ENCODE assay signal across 9 cellular contexts in genomic region chr1:221166559-221167318, GRCh38.
DNase-seq lines count a peak whose midpoint lies in the region; ATAC-seq and TF ChIP-seq lines count a peak whose summit lies in the region.
"Had no signal": no experiment of that assay in that cellular context is flagged by ENCODE, and none has a peak within 500 bp of the region (broad histone marks: within the 10 kb centered on the region; RNA-seq: fewer than 3 reads in every experiment).

No MANE protein-coding gene starts in this region.

- no peak overlapping the region for H3K4me3 ChIP-seq in lower lobe of right lung

- no peak for TF ChIP-seq CTCF in lower lobe of right lung (IDR thresholded peaks at IDR 0.05)
- no peak for TF ChIP-seq CTCF in foreskin keratinocyte (conservative IDR thresholded peaks at IDR 0.05)

- H3K27ac ChIP-seq in lower lobe of right lung (no peak overlapping the region), foreskin keratinocyte (no peak overlapping the region)
- H3K27ac ChIP-seq: parathyroid adenoma had no signal

- H3K36me3 ChIP-seq in lower lobe of right lung: no peaks in the 10 kb centered on the region

- H3K27me3 ChIP-seq in lower lobe of right lung (ENCODE audit: low read depth): no peaks in the 10 kb centered on the region
- H3K27me3 ChIP-seq in foreskin keratinocyte: no peaks in the 10 kb centered on the region

- H3K9me3 ChIP-seq in lower lobe of right lung: no peaks in the 10 kb centered on the region

- in situ Hi-C loops in ACHN (cut with HindIII; ENCODE audit: low pct_ligation_motif_present, low pct_unique_long_range_greater_than_20kb, low sequenced_read_pairs): no loop called here

- intact Hi-C loops in lower lobe of right lung (cut with DNase I): no loop called here

- ATAC-seq in GM18511 (IDR thresholded peaks at IDR 0.05; ENCODE audit: unreplicated experiment) (peak; percentile 84), HG02763 (IDR thresholded peaks at IDR 0.05; ENCODE audit: unreplicated experiment) (peak; percentile 48), lower lobe of right lung (peak; percentile 71 to 77), foreskin keratinocyte (no peak)

- H3K4me1 ChIP-seq in lower lobe of right lung (peaks cover 10% of the 10 kb centered on the region), foreskin keratinocyte (no peaks in the 10 kb centered on the region)
- H3K4me1 ChIP-seq: parathyroid adenoma had no signal

- DNase-seq in MV-4-11 (lab: John Stamatoyannopoulos, UW) (peak; percentile 99), lower lobe of right lung (no peak), NCI-H146 (lab: John Stamatoyannopoulos, UW) (no peak), T-helper 9 cell (no peak), ACHN (no peak), foreskin keratinocyte (no peak)
